8 cellular contexts compared by ENCODE assay signal in genomic region chr2:126655500-126656310, GRCh38. TPM values are rescaled to one million over a fixed set of nuclear protein-coding genes. Genes with fewer than 3 reads are reported as not detected.
DNase-seq lines count a peak whose midpoint lies in the region; ATAC-seq and TF ChIP-seq lines count a peak whose summit lies in the region.

GYPC (plus strand) TSS chr2:126656158; CDS start chr2:126656264, 106 bp downstream.

- no peaks in the 10 kb centered on the region for H3K9me2 ChIP-seq in neural cell (ENCODE audit: insufficient read depth, low read length)

- no peaks in the 10 kb centered on the region for H4K20me1 ChIP-seq in neural cell (ENCODE audit: insufficient read depth)

- peak within 1 kb of the TSS; percentile 53 for H3K4me3 ChIP-seq in neural cell (ENCODE audit: low read length)

- TF ChIP-seq CTCF in neural cell (IDR thresholded peaks at IDR 0.05; ENCODE audit: poor library complexity, severe bottlenecking), result no peak

- peaks cover 3% of the 10 kb centered on the region for H3K9me3 ChIP-seq in neural cell (ENCODE audit: low read length)

- H3K27me3 ChIP-seq in neural cell (ENCODE audit: insufficient read depth, low read depth, low read length), result peaks cover 18% of the 10 kb centered on the region

- no peak within 1 kb of the TSS for H3K4me2 ChIP-seq in neural cell (ENCODE audit: low read length)

- DNase-seq in GM04503 (ENCODE audit: low read depth), result peak; percentile 50
- peak; percentile 95 for DNase-seq in Kasumi-1 (lab: John Stamatoyannopoulos, UW)
- peak; percentile 36 for DNase-seq in activated T-helper 9 cell treated with anti-CD3 and anti-CD28 coated beads, Interleukin-2, amount 50 U/mL, for 16 hours (ENCODE audit: low read depth)
- DNase-seq in fibroblast of the conjunctiva (ENCODE audit: low read depth), result peak; percentile 53
- DNase-seq in NCI-H526 treated with DMSO at 0.1 percent for 48 hours (lab: John Stamatoyannopoulos, UW), result no peak
- DNase-seq in DMS79 (lab: John Stamatoyannopoulos, UW), result no peak

- TF ChIP-seq RAD21 in neural cell (conservative IDR thresholded peaks at IDR 0.05), result no peak

- H3K36me3 ChIP-seq in neural cell (ENCODE audit: insufficient read depth, low read length), result no peaks in the 10 kb centered on the region

- no peaks in the 10 kb centered on the region for H3F3A ChIP-seq in neural cell (ENCODE audit: insufficient read depth, low read length, poor library complexity, severe bottlenecking)

- no peak within 1 kb of the TSS for H2AFZ ChIP-seq in neural cell (ENCODE audit: low read depth, low read length)

- ATAC-seq in GM21825 (IDR thresholded peaks at IDR 0.05; ENCODE audit: unreplicated experiment), result peak; percentile 31

- H3K79me2 ChIP-seq in neural cell (replicated peaks; ENCODE audit: insufficient read depth, low read length), result no peaks in the 10 kb centered on the region

- TF ChIP-seq EP300 in neural cell (conservative IDR thresholded peaks at IDR 0.05; ENCODE audit: poor library complexity, severe bottlenecking), result no peak

- H3K27ac ChIP-seq in neural cell (ENCODE audit: low read length), result no peak within 1 kb of the TSS

- H3K9ac ChIP-seq in neural cell (ENCODE audit: low read length), result no peak within 1 kb of the TSS

TF ChIP-seq in neural cell, 6 proteins besides CTCF, POLR2A, EP300 and RAD21:
- TF ChIP-seq REST (IDR thresholded peaks at IDR 0.05; ENCODE audit: borderline replicate concordance), result no peak
- no peak for TF ChIP-seq EZH2 (IDR thresholded peaks at IDR 0.05; ENCODE audit: borderline replicate concordance, insufficient read depth, low read length, poor library complexity, severe bottlenecking)
- no peak for TF ChIP-seq TAF1 (IDR thresholded peaks at IDR 0.05; ENCODE audit: low read depth)
- TF ChIP-seq SMC3 (conservative IDR thresholded peaks at IDR 0.05; ENCODE audit: poor library complexity), result no peak
- TF ChIP-seq POLR2AphosphoS5 (IDR thresholded peaks at IDR 0.05), result no peak
- no peak for TF ChIP-seq MXI1 (conservative IDR thresholded peaks at IDR 0.05; ENCODE audit: poor library complexity, severe bottlenecking)

RNA-seq across cellular contexts. Expression of gene GYPC, which starts in this region (rescaled TPM):
- 0.40 TPM in 1 of 2 replicates, not detected in the other for polyA plus RNA-seq in neural cell
- polyA minus RNA-seq in neural cell, result not detected in 2 replicates

Comparison
In these comparisons a context has a peak if more than half of its experiments do, and no peak if none do; other contexts are left out.
1. DNase-seq: peak in GM04503 (single experiment), Kasumi-1 (2 of 2), activated T-helper 9 cell treated with anti-CD3 and anti-CD28 coated beads, Interleukin-2, amount 50 U/mL, for 16 hours (single experiment) and fibroblast of the conjunctiva (single experiment); none in NCI-H526 treated with DMSO at 0.1 percent for 48 hours (single experiment) and DMS79 (single experiment).